ENCODE assay signal across 1 cellular context in the genomic region with DNA sequence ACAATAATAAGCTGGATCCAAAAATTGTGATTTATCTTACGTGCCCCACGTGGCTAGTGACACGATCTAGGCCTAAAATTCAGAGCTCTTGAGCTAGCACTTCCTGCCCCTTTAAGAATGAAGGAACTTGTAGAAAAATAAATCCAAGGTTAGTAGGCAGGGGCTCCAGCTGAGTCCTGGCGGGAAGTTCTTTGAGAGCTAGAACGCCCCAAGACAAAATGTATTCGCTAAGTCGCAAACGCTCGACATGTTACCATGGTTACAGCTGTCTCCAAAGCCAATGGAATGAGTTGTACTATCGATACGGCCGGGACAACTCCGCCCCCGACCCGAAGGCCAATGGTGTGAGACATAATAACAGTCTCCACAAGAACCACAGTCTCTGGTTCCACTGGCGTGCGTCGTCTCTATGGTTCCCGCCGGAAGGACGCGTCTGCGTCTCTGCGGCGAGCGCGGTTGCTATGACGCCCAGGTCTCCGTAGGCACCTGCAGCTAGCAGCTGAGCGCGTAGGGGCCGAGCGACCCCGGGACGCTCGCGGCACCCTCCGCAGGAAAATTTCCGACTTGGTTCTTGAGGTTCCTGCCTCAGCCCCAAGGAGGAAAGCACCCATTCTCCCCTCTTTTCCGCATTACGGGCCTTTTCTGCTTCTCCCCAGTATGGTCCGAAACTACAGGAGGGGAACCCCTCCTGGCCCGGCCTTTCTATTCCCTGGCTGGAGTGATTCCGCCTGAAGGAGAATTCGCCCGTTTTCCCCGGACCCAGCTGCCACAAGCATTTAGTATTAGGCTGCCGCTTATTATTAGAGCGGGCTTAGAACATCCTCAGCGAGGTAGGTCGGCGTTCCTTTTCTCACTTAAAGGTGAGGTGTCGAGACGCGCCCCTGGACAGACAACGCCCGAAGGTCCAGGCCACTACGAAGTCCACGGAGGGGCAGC.
A peak's percentile ranks its signal among the peaks of the same experiment; 100 is the strongest.
TF ChIP-seq lines count a peak whose summit lies in the region.

A gene (plus strand): TSS at position 459 of the 936 bp plus-strand sequence. CDS start 17,266 bp downstream, outside the sequence.

TF ChIP-seq in H1, 55 proteins besides CTCF, POLR2A, EP300 and RAD21:
- TF ChIP-seq TAF1 (IDR thresholded peaks at IDR 0.05; ENCODE audit: low read depth, low read length) (0 out of 2 replicates have a peak, but pooled peaks have one; percentile 30), RBBP5 (IDR thresholded peaks at IDR 0.05; ENCODE audit: borderline replicate concordance, low read depth, low read length) (0 out of 2 replicates have a peak, but pooled peaks have one; percentile 53), SP1 (IDR thresholded peaks at IDR 0.05; ENCODE audit: low read depth, low read length) (peak; percentile 95), TBP (IDR thresholded peaks at IDR 0.05; ENCODE audit: low read depth, low read length) (no peak), CREB1 (IDR thresholded peaks at IDR 0.05) (peak; percentile 88), HDAC2 (IDR thresholded peaks at IDR 0.05; ENCODE audit: borderline replicate concordance in 1 of 2, low read depth in 2 of 2, low read length in 2 of 2) (peak in 1 of 2 experiments; percentile 5; a peak in 1 of 4 replicates), PHF8 (conservative IDR thresholded peaks at IDR 0.05; ENCODE audit: low read depth, low read length) (peak; percentile 7; the same call in 1 of the 2 replicates), GTF2F1 (IDR thresholded peaks at IDR 0.05; ENCODE audit: borderline replicate concordance, low read depth, low read length) (no peak), CHD2 (IDR thresholded peaks at IDR 0.05; ENCODE audit: low read length) (peak; percentile 63; the same call in 1 of the 2 replicates), SP4 (IDR thresholded peaks at IDR 0.05; ENCODE audit: low read length) (no peak), KDM4A (IDR thresholded peaks at IDR 0.05; ENCODE audit: low read depth, low read length, severe bottlenecking) (peak; percentile 80), SIN3A (conservative IDR thresholded peaks at IDR 0.05 in 1 of 2, IDR thresholded peaks at IDR 0.05 in 1 of 2; ENCODE audit: low read depth in 1 of 2, low read length in 2 of 2) (peak; percentile 96 to 99), ASH2L (IDR thresholded peaks at IDR 0.05; ENCODE audit: low read length) (peak; percentile 49), HDAC6 (IDR thresholded peaks at IDR 0.05; ENCODE audit: low read depth, low read length) (no peak), GABPA (IDR thresholded peaks at IDR 0.05; ENCODE audit: borderline replicate concordance, insufficient read depth, low read length) (no peak)
- TF ChIP-seq, protein P1, sequence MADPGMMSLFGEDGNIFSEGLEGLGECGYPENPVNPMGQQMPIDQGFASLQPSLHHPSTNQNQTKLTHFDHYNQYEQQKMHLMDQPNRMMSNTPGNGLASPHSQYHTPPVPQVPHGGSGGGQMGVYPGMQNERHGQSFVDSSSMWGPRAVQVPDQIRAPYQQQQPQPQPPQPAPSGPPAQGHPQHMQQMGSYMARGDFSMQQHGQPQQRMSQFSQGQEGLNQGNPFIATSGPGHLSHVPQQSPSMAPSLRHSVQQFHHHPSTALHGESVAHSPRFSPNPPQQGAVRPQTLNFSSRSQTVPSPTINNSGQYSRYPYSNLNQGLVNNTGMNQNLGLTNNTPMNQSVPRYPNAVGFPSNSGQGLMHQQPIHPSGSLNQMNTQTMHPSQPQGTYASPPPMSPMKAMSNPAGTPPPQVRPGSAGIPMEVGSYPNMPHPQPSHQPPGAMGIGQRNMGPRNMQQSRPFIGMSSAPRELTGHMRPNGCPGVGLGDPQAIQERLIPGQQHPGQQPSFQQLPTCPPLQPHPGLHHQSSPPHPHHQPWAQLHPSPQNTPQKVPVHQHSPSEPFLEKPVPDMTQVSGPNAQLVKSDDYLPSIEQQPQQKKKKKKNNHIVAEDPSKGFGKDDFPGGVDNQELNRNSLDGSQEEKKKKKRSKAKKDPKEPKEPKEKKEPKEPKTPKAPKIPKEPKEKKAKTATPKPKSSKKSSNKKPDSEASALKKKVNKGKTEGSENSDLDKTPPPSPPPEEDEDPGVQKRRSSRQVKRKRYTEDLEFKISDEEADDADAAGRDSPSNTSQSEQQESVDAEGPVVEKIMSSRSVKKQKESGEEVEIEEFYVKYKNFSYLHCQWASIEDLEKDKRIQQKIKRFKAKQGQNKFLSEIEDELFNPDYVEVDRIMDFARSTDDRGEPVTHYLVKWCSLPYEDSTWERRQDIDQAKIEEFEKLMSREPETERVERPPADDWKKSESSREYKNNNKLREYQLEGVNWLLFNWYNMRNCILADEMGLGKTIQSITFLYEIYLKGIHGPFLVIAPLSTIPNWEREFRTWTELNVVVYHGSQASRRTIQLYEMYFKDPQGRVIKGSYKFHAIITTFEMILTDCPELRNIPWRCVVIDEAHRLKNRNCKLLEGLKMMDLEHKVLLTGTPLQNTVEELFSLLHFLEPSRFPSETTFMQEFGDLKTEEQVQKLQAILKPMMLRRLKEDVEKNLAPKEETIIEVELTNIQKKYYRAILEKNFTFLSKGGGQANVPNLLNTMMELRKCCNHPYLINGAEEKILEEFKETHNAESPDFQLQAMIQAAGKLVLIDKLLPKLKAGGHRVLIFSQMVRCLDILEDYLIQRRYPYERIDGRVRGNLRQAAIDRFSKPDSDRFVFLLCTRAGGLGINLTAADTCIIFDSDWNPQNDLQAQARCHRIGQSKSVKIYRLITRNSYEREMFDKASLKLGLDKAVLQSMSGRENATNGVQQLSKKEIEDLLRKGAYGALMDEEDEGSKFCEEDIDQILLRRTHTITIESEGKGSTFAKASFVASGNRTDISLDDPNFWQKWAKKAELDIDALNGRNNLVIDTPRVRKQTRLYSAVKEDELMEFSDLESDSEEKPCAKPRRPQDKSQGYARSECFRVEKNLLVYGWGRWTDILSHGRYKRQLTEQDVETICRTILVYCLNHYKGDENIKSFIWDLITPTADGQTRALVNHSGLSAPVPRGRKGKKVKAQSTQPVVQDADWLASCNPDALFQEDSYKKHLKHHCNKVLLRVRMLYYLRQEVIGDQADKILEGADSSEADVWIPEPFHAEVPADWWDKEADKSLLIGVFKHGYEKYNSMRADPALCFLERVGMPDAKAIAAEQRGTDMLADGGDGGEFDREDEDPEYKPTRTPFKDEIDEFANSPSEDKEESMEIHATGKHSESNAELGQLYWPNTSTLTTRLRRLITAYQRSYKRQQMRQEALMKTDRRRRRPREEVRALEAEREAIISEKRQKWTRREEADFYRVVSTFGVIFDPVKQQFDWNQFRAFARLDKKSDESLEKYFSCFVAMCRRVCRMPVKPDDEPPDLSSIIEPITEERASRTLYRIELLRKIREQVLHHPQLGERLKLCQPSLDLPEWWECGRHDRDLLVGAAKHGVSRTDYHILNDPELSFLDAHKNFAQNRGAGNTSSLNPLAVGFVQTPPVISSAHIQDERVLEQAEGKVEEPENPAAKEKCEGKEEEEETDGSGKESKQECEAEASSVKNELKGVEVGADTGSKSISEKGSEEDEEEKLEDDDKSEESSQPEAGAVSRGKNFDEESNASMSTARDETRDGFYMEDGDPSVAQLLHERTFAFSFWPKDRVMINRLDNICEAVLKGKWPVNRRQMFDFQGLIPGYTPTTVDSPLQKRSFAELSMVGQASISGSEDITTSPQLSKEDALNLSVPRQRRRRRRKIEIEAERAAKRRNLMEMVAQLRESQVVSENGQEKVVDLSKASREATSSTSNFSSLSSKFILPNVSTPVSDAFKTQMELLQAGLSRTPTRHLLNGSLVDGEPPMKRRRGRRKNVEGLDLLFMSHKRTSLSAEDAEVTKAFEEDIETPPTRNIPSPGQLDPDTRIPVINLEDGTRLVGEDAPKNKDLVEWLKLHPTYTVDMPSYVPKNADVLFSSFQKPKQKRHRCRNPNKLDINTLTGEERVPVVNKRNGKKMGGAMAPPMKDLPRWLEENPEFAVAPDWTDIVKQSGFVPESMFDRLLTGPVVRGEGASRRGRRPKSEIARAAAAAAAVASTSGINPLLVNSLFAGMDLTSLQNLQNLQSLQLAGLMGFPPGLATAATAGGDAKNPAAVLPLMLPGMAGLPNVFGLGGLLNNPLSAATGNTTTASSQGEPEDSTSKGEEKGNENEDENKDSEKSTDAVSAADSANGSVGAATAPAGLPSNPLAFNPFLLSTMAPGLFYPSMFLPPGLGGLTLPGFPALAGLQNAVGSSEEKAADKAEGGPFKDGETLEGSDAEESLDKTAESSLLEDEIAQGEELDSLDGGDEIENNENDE (IDR thresholded peaks at IDR 0.05; ENCODE audit: insufficient replicate concordance, low read length) = no peak
TF ChIP-seq in H1: peak in this region for 10.
